13 cellular contexts compared by ENCODE assay signal in the genomic region with DNA sequence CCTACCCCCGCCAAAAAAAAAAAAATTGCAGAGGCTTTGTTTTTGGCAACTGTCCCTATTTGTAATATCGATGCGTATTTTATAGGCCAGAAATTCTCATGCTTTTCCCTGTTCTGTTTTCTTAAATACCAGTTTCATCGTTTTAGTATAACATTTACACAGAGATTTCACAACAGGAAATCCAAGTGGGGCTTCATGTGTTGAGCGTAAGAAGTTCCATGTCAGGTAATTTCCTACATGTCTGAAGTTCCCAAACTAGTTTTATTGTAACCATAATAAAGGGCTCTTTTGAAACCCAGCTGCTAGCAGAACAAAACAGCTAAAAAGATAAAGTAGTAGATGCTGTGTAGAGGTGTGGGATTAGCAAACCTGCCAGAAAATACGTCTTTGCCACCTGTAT. TPM values are rescaled to one million over a fixed set of nuclear protein-coding genes. Genes with fewer than 3 reads are reported as not detected.
DNase-seq lines count a peak whose midpoint lies in the region; ATAC-seq, FAIRE-seq and TF ChIP-seq lines count a peak whose summit lies in the region.
"Had no signal": no experiment of that assay in that cellular context is flagged by ENCODE, and none has a peak within 500 bp of the region (broad histone marks: within the 10 kb centered on the region; RNA-seq: fewer than 3 reads in every experiment).

No MANE protein-coding gene starts in this region.

- dilution Hi-C loops in keratinocyte (cut with MboI; ENCODE audit: extremely low pct_ligation_motif_present, low sequenced_read_pairs): no loop called here

- H3K36me3 ChIP-seq in ACC112 (ENCODE audit: insufficient read depth, low read length) (peaks cover 62% of the 10 kb centered on the region), keratinocyte (ENCODE audit: control insufficient read depth in 2 of 2, extremely low read depth in 1 of 2, insufficient read depth in 2 of 2, low read length in 2 of 2) (peaks cover 3 to 9% of the 10 kb centered on the region in 2 experiments), left lung (peaks cover 0 to 38% of the 10 kb centered on the region in 2 donors)

- no peak overlapping the region for H3K4me2 ChIP-seq in keratinocyte (ENCODE audit: control insufficient read depth, extremely low read depth, insufficient read depth, low read depth, low read length)

- H3K4me1 ChIP-seq in ACC112 (ENCODE audit: control insufficient read depth, insufficient read depth, low read length, unreplicated experiment) (peaks cover 42% of the 10 kb centered on the region), keratinocyte (ENCODE audit: control insufficient read depth, extremely low read depth, insufficient read depth, low read length) (peaks cover 30% of the 10 kb centered on the region), left lung (peaks cover 26 to 46% of the 10 kb centered on the region in 2 donors)

- FAIRE-seq in GM12891 (lab: Jason Lieb, UNC) (no peak), keratinocyte (lab: Jason Lieb, UNC) (no peak)

- peak overlapping the region; percentile 52; the same call in 1 of the 2 replicates for H3K4me3 ChIP-seq in ACC112 (ENCODE audit: low read depth, low read length)
- no peak overlapping the region for H3K4me3 ChIP-seq in keratinocyte (ENCODE audit: control insufficient read depth in 2 of 3, extremely low read depth in 1 of 3, insufficient read depth in 2 of 3, low read depth in 1 of 3, low read length in 3 of 3)
- H3K4me3 ChIP-seq in left lung: no peak overlapping the region
- H3K4me3 ChIP-seq: mucosa of descending colon had no signal

- H3K9me3 ChIP-seq in keratinocyte (ENCODE audit: control insufficient read depth, low read depth, low read length) (no peaks in the 10 kb centered on the region), left lung (no peaks in the 10 kb centered on the region)
- H3K9me3 ChIP-seq: mucosa of descending colon had no signal

- H3K27ac ChIP-seq in ACC112 (ENCODE audit: low read depth, low read length) (peak overlapping the region; percentile 50), keratinocyte (ENCODE audit: control insufficient read depth, insufficient read depth, low read length) (peak overlapping the region; percentile 6), left lung (no peak overlapping the region)

- H3K9me1 ChIP-seq in keratinocyte (ENCODE audit: control insufficient read depth, extremely low read depth, insufficient read depth, low read length): no peaks in the 10 kb centered on the region

- peaks cover 4% of the 10 kb centered on the region for H4K20me1 ChIP-seq in keratinocyte (ENCODE audit: control insufficient read depth, extremely low read depth, insufficient read depth, low read length)

- H3K79me2 ChIP-seq in ACC112 (ENCODE audit: control insufficient read depth, insufficient read depth, low read length, unreplicated experiment): peaks cover 76% of the 10 kb centered on the region
- H3K79me2 ChIP-seq in keratinocyte (ENCODE audit: control insufficient read depth, insufficient read depth, low read length): peaks cover 79% of the 10 kb centered on the region

- H2AFZ ChIP-seq in ACC112 (ENCODE audit: low read length, unreplicated experiment): no peak overlapping the region
- no peak overlapping the region for H2AFZ ChIP-seq in keratinocyte (ENCODE audit: control insufficient read depth, low read length)

- TF ChIP-seq POLR2A in GM12891 (IDR thresholded peaks at IDR 0.05; ENCODE audit: low read depth, low read length): no peak

- no peak overlapping the region for H3K9ac ChIP-seq in keratinocyte (ENCODE audit: control insufficient read depth, extremely low read depth, insufficient read depth, low read length)

- H3K27me3 ChIP-seq in ACC112 (ENCODE audit: insufficient read depth, low read length) (no peaks in the 10 kb centered on the region), keratinocyte (ENCODE audit: control insufficient read depth, extremely low read depth, insufficient read depth, low read length) (no peaks in the 10 kb centered on the region), left lung (no peaks in the 10 kb centered on the region)

- intact Hi-C loops in left lung (cut with DNase I): loop anchor here in 1 of 2 donors (10.0 kb wide), 1 partner anchor 62 kb away; no protein-coding TSS in a partner anchor

- ATAC-seq in GM18909 (IDR thresholded peaks at IDR 0.05; ENCODE audit: poor library complexity, unreplicated experiment) (no peak), left lung (no peak)
- ATAC-seq: mucosa of descending colon had no signal

- TF ChIP-seq CTCF in keratinocyte (optimal IDR thresholded peaks at IDR 0.05 in 1 of 3, IDR thresholded peaks at IDR 0.05 in 1 of 3, conservative IDR thresholded peaks at IDR 0.05 in 1 of 3; ENCODE audit: extremely low read depth in 1 of 3, insufficient read depth in 2 of 3, low read length in 3 of 3) (no peak), left lung (IDR thresholded peaks at IDR 0.05) (no peak)

- DNase-seq in GM12891 (ENCODE audit: insufficient read length, low spot score) (no peak), astrocyte of the hippocampus (ENCODE audit: low read depth, low spot score) (peak; percentile 20), keratinocyte (ENCODE audit: low read depth, low spot score) (no peak), left lung (no peak), NCI-H2196 (lab: John Stamatoyannopoulos, UW; ENCODE audit: unreplicated experiment) (no peak), middle frontal gyrus (ENCODE audit: extremely low spot score, low spot score) (no peak)
- DNase-seq: activated CD4-positive, alpha-beta T cell treated with anti-CD3 and anti-CD28 coated beads for 1 hour; activated effector memory CD4-positive, alpha-beta T cell treated with anti-CD3 and anti-CD28 coated beads, Interleukin-2, amount 50 U/mL, for 16 hours; H9; mucosa of descending colon; MV-4-11 had no signal

TF ChIP-seq in GM12891, 5 proteins besides CTCF, POLR2A, EP300 and RAD21:
- TF ChIP-seq PAX5 (IDR thresholded peaks at IDR 0.05; ENCODE audit: insufficient read depth, low read length, severe bottlenecking) (no peak), TAF1 (IDR thresholded peaks at IDR 0.05; ENCODE audit: low read depth, low read length) (no peak), SPI1 (IDR thresholded peaks at IDR 0.05; ENCODE audit: low read depth, low read length) (peak; percentile 19; the same call in 1 of the 2 replicates), POLR2AphosphoS5 (IDR thresholded peaks at IDR 0.05; ENCODE audit: low read depth, low read length) (no peak), POU2F2 (IDR thresholded peaks at IDR 0.05; ENCODE audit: low read depth, low read length) (no peak)

RNA-seq across cellular contexts. Expression of gene SMC5, which starts 4.2 kb away (rescaled TPM):
- 11.2 TPM for polyA plus RNA-seq in GM12891 (2012; ENCODE audit: low read depth, missing spikeins)
- 8.1 to 16.5 TPM (median 9.1 TPM) in 3 replicates for polyA plus RNA-seq in keratinocyte
- 22.1 TPM for polyA plus RNA-seq in keratinocyte (2011; ENCODE audit: low read depth)
- polyA plus RNA-seq in keratinocyte (2011; cell fraction: cytosol; rRNA removed): 4.5 and 8.3 TPM in 2 replicates
- 13.5 and 46.8 TPM in 2 replicates for polyA plus RNA-seq in keratinocyte (2011; cell fraction: nucleus; rRNA removed)
- polyA plus RNA-seq in keratinocyte (2012; ENCODE audit: low replicate concordance): 7.0 and 11.9 TPM in 2 replicates
- 1.6 to 13.8 TPM (median 3.8 TPM) in 3 replicates for polyA minus RNA-seq in keratinocyte
- polyA minus RNA-seq in keratinocyte (2011; cell fraction: cytosol; rRNA and poly(A)+ RNA removed): 6.7 TPM
- 11.0 and 24.7 TPM in 2 replicates for polyA minus RNA-seq in keratinocyte (2011; cell fraction: nucleus; rRNA and poly(A)+ RNA removed)
- 10 to 100 TPM; 25.5 to 28.7 TPM for total RNA-seq in left lung

Comparison
In these comparisons a context has a peak if more than half of its experiments do, and no peak if none do; other contexts are left out.
1. H3K27ac ChIP-seq: peak in ACC112 (single experiment) and keratinocyte (single experiment); none in left lung (0 of 2).